In the genomic region with DNA sequence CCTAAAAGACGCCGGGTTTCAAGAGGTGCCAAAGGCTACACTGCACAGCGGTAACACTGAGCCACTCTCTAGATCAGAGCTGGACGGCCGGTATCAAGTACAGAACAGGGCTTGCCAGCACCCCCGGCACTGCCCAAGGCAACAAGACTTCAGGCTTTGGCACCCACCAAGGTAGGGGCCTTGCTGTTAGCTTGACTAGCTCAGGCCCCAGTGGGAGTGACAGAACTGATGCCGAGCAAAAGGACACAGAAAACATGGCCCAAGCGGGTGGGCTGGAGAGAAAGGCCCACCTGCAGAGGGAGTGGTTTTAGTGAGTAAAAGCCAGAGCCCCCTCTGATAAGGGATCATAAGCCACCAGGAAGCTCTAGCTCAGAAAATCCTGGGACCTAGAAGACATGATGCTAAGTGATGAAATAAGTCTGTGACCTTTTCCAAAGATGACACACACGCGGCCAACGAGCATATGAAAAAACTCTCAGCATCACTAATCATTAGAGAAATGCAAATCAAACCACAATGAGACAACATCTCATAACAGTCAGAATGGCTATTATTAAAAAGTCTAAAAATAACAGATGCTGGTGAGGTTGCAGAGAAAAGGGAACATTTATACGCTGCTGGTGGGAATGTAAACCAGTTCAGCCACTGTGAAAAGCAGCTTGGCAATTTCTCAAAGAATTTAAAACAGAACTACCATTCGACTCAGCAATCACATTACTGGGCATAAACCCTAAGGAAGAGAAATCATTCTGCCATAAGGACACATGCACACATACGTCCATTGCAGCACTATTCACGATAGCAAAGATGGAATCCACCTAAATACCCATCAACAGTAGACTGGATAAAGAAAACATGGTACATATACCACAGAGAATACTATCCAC, we compare ENCODE assay signal across 8 cellular contexts. TPM values are rescaled to one million over a fixed set of nuclear protein-coding genes. Genes with fewer than 3 reads are reported as not detected.
DNase-seq lines count a peak whose midpoint lies in the region; ATAC-seq and TF ChIP-seq lines count a peak whose summit lies in the region.

No MANE protein-coding gene starts in this region.

- peaks cover 19% of the 10 kb centered on the region for H3F3A ChIP-seq in PC-3 (ENCODE audit: low read length, unreplicated experiment)

- ATAC-seq in Right ventricle myocardium inferior (no peak), PC-3 (no peak)

- DNase-seq in cardiac muscle cell (ENCODE audit: low read depth in 1 of 2, low spot score in 1 of 2) (peak in 1 of 2 donors; percentile 30), Right ventricle myocardium inferior (ENCODE audit: missing footprints) (no peak), PC-3 (peak; percentile 46), dorsolateral prefrontal cortex (no peak), NCI-H510A (lab: John Stamatoyannopoulos, UW) (no peak), NCI-H2227 (lab: John Stamatoyannopoulos, UW; ENCODE audit: unreplicated experiment) (no peak), T-helper 9 cell (no peak)

- intact Hi-C loops in Right ventricle myocardium inferior (cut with DNase I): no loop called here
- intact Hi-C loops in PC-3 (cut with micrococcal nuclease): no loop called here
- intact Hi-C loops in dorsolateral prefrontal cortex (cut with DNase I): no loop called here

- no TSS peak for BruUV-seq in PC-3 (replicated peaks; lab: Mats Ljungman, UMichigan)

- POLR2A ChIA-PET in PC-3 (lab: Charles Lee; ENCODE audit: unreplicated experiment): interaction anchor here (0.7 kb wide), 1 partner anchor 21 kb away, joined by 6 read pairs; no protein-coding TSS in a partner anchor

- no peaks in the 10 kb centered on the region for H3K9me2 ChIP-seq in PC-3 (replicated peaks; ENCODE audit: low read length)

- no peaks in the 10 kb centered on the region for H3K27me3 ChIP-seq in cardiac muscle cell
- H3K27me3 ChIP-seq in PC-3 (ENCODE audit: low read length): no peaks in the 10 kb centered on the region
- H3K27me3 ChIP-seq in dorsolateral prefrontal cortex: no peaks in the 10 kb centered on the region
- no peaks in the 10 kb centered on the region for H3K27me3 ChIP-seq in parathyroid adenoma (ENCODE audit: control insufficient read depth, insufficient read depth, low read length)

- H3K36me3 ChIP-seq in cardiac muscle cell (no peaks in the 10 kb centered on the region), PC-3 (ENCODE audit: low read depth, low read length) (peaks cover 17% of the 10 kb centered on the region), parathyroid adenoma (ENCODE audit: control insufficient read depth, insufficient read depth, low read length) (no peaks in the 10 kb centered on the region)

- TF ChIP-seq CTCF in cardiac muscle cell (IDR thresholded peaks at IDR 0.05; ENCODE audit: low read depth, low read length): no peak
- TF ChIP-seq CTCF in PC-3 (conservative IDR thresholded peaks at IDR 0.05; ENCODE audit: low read depth, low read length): no peak
- TF ChIP-seq CTCF in dorsolateral prefrontal cortex (IDR thresholded peaks at IDR 0.05 in 54 of 56, conservative IDR thresholded peaks at IDR 0.05 in 2 of 56; ENCODE audit: low read depth in 1 of 56, partially characterized antibody in 56 of 56): no peak
- TF ChIP-seq CTCF in parathyroid adenoma (IDR thresholded peaks at IDR 0.05): no peak

- H3K4me1 ChIP-seq in cardiac muscle cell (ENCODE audit: low read depth) (peaks cover 53% of the 10 kb centered on the region), PC-3 (ENCODE audit: insufficient read depth, low read length) (peaks cover 73% of the 10 kb centered on the region), parathyroid adenoma (peaks cover 9% of the 10 kb centered on the region)

- H3K79me2 ChIP-seq in PC-3 (ENCODE audit: low read length): peaks cover 91% of the 10 kb centered on the region
- peaks cover 4% of the 10 kb centered on the region for H3K79me2 ChIP-seq in parathyroid adenoma

- H4K20me1 ChIP-seq in PC-3 (ENCODE audit: low read length): peaks cover 42% of the 10 kb centered on the region; the same call in 1 of the 2 replicates

- H3K4me3 ChIP-seq in cardiac muscle cell (no peak overlapping the region), PC-3 (ENCODE audit: low read length) (no peak overlapping the region), dorsolateral prefrontal cortex (peak overlapping the region in 8 of 59 donors; percentile 3 to 24 (median 12)), parathyroid adenoma (ENCODE audit: low read depth, low read length) (no peak overlapping the region)

- H3K4me2 ChIP-seq in PC-3 (ENCODE audit: low read length) (0 out of 2 replicates have a peak overlapping the region, but pooled peaks have one; percentile 17), parathyroid adenoma (ENCODE audit: low read length) (no peak overlapping the region)

- CTCF ChIA-PET in PC-3 (lab: Charles Lee): no interaction called here

- H2AFZ ChIP-seq in PC-3 (ENCODE audit: low read length) (no peak overlapping the region), parathyroid adenoma (no peak overlapping the region)

- H3K9me3 ChIP-seq in cardiac muscle cell (ENCODE audit: low read depth) (no peaks in the 10 kb centered on the region), PC-3 (ENCODE audit: low read length) (no peaks in the 10 kb centered on the region), parathyroid adenoma (ENCODE audit: control insufficient read depth, low read length) (no peaks in the 10 kb centered on the region)

- H3K27ac ChIP-seq in cardiac muscle cell (peak overlapping the region; percentile 94), PC-3 (ENCODE audit: low read length) (peak overlapping the region; percentile 49), dorsolateral prefrontal cortex (peak overlapping the region in 56 of 59 donors; percentile 12 to 95 (median 80)), parathyroid adenoma (peak overlapping the region; percentile 62)

- H3K9ac ChIP-seq in PC-3 (ENCODE audit: low read length): peak overlapping the region; percentile 1; the same call in 1 of the 2 replicates
- no peak overlapping the region for H3K9ac ChIP-seq in parathyroid adenoma

RNA-seq across cellular contexts. Expression of gene EHD1, which starts 12.9 kb away (rescaled TPM):
- total RNA-seq in cardiac muscle cell: 119 and 160 TPM in 2 replicates
- 57.4 and 70.0 TPM in 2 replicates for polyA plus RNA-seq in cardiac muscle cell
- 56.0 TPM for total RNA-seq in Right ventricle myocardium inferior
- total RNA-seq in PC-3 (2014; rRNA removed): 340 and 370 TPM in 2 replicates
- total RNA-seq in dorsolateral prefrontal cortex: 10 to 100 TPM; 25.6 to 70.9 (median 43.6) TPM

RNA-seq across cellular contexts. Expression of gene CDC42BPG, which starts 21.1 kb away (rescaled TPM):
- 4.6 and 10.1 TPM in 2 replicates for total RNA-seq in cardiac muscle cell
- 2.2 and 3.5 TPM in 2 replicates for polyA plus RNA-seq in cardiac muscle cell
- 0.16 TPM for total RNA-seq in Right ventricle myocardium inferior
- total RNA-seq in PC-3 (2014; rRNA removed): 14.5 and 30.5 TPM in 2 replicates
- 1 to 10 TPM in 5 of 120 experiments, under 1 TPM in 70, not detected in 45; 0.07 to 1.6 (median 0.15) TPM for total RNA-seq in dorsolateral prefrontal cortex

RNA-seq across cellular contexts. Expression of gene ATG2A, which starts 51.5 kb away (rescaled TPM):
- total RNA-seq in cardiac muscle cell: 33.9 and 36.2 TPM in 2 replicates
- polyA plus RNA-seq in cardiac muscle cell: 8.1 and 13.3 TPM in 2 replicates
- total RNA-seq in Right ventricle myocardium inferior: 10.7 TPM
- 45.6 and 51.4 TPM in 2 replicates for total RNA-seq in PC-3 (2014; rRNA removed)
- total RNA-seq in dorsolateral prefrontal cortex: 10 to 100 TPM; 21.4 to 47.9 (median 34.8) TPM

RNA-seq across cellular contexts. Expression of gene MEN1, which starts 55.2 kb away (rescaled TPM):
- total RNA-seq in cardiac muscle cell (26.7 and 27.7 TPM in 2 replicates), Right ventricle myocardium inferior (8.4 TPM), PC-3 (2014; rRNA removed) (46.1 and 54.1 TPM in 2 replicates), dorsolateral prefrontal cortex (10 to 100 TPM; 21.1 to 40.5 (median 28.6) TPM)
- 57.5 and 62.1 TPM in 2 replicates for polyA plus RNA-seq in cardiac muscle cell

RNA-seq across cellular contexts. Expression of gene PPP2R5B, which starts 59.0 kb away (rescaled TPM):
- total RNA-seq in cardiac muscle cell (26.2 and 29.2 TPM in 2 replicates), Right ventricle myocardium inferior (20.6 TPM), PC-3 (2014; rRNA removed) (24.9 and 31.3 TPM in 2 replicates), dorsolateral prefrontal cortex (100 to 1,000 TPM in 10 of 120 experiments, 10 to 100 TPM in 110; 64.5 to 119 (median 85.0) TPM)
- 29.2 and 30.7 TPM in 2 replicates for polyA plus RNA-seq in cardiac muscle cell
